In genomic region chr6:37473364-37474095, GRCh38 we compare ENCODE assay signal across 10 cellular contexts. TPM values are rescaled to one million over a fixed set of nuclear protein-coding genes. Genes with fewer than 3 reads are reported as not detected.
DNase-seq lines count a peak whose midpoint lies in the region; ATAC-seq, FAIRE-seq and TF ChIP-seq lines count a peak whose summit lies in the region.
"Had no signal": no experiment of that assay in that cellular context is flagged by ENCODE, and none has a peak within 500 bp of the region (broad histone marks: within the 10 kb centered on the region; RNA-seq: fewer than 3 reads in every experiment).

No MANE protein-coding gene starts in this region.

- CTCF ChIA-PET in CD4-positive, alpha-beta memory T cell (lab: Charles Lee; ENCODE audit: partially characterized antibody), result interaction anchor here (1.2 to 1.6 kb wide), 2 partner anchors 10 to 148 kb away, joined by 5 read pairs; no protein-coding TSS in a partner anchor

- TF ChIP-seq CTCF in chondrocyte (IDR thresholded peaks at IDR 0.05), result no peak
- TF ChIP-seq CTCF in keratinocyte (optimal IDR thresholded peaks at IDR 0.05 in 1 of 3, IDR thresholded peaks at IDR 0.05 in 1 of 3, conservative IDR thresholded peaks at IDR 0.05 in 1 of 3; ENCODE audit: extremely low read depth in 1 of 3, insufficient read depth in 2 of 3, low read length in 3 of 3), result no peak

- no peaks in the 10 kb centered on the region for H3K9me3 ChIP-seq in CD4-positive, alpha-beta memory T cell (ENCODE audit: control insufficient read depth in 1 of 2, low read length in 2 of 2)
- no peaks in the 10 kb centered on the region for H3K9me3 ChIP-seq in keratinocyte (ENCODE audit: control insufficient read depth, low read depth, low read length)

- no peak overlapping the region for H3K4me3 Mint-ChIP-seq in CD4-positive, alpha-beta memory T cell
- H3K4me3 Mint-ChIP-seq in chondrocyte (ENCODE audit: unreplicated experiment), result no peak overlapping the region

- no peaks in the 10 kb centered on the region for H3K9me3 Mint-ChIP-seq in CD4-positive, alpha-beta memory T cell
- H3K9me3 Mint-ChIP-seq in chondrocyte (ENCODE audit: low read depth), result no peaks in the 10 kb centered on the region

- H3K27me3 ChIP-seq in CD4-positive, alpha-beta memory T cell (ENCODE audit: insufficient read depth, low read length), result no peaks in the 10 kb centered on the region
- no peaks in the 10 kb centered on the region for H3K27me3 ChIP-seq in keratinocyte (ENCODE audit: control insufficient read depth, extremely low read depth, insufficient read depth, low read length)

- no peaks in the 10 kb centered on the region for H3K79me2 ChIP-seq in keratinocyte (ENCODE audit: control insufficient read depth, insufficient read depth, low read length)

- peaks cover 74% of the 10 kb centered on the region for H3K36me3 ChIP-seq in CD4-positive, alpha-beta memory T cell (ENCODE audit: insufficient read depth, low read length)
- H3K36me3 ChIP-seq in keratinocyte (ENCODE audit: control insufficient read depth in 2 of 2, extremely low read depth in 1 of 2, insufficient read depth in 2 of 2, low read length in 2 of 2), result peaks cover 34 to 38% of the 10 kb centered on the region in 2 experiments

- H3K27me3 Mint-ChIP-seq in CD4-positive, alpha-beta memory T cell, result no peaks in the 10 kb centered on the region
- no peaks in the 10 kb centered on the region for H3K27me3 Mint-ChIP-seq in chondrocyte (ENCODE audit: low read depth)

- intact Hi-C loops in CD4-positive, alpha-beta memory T cell (cut with micrococcal nuclease), result no loop called here

- peaks cover 0 to 3% (median 0%) of the 10 kb centered on the region in 4 donors for H3K4me1 Mint-ChIP-seq in CD4-positive, alpha-beta memory T cell
- peaks cover 15% of the 10 kb centered on the region for H3K4me1 Mint-ChIP-seq in chondrocyte (ENCODE audit: low read depth)

- no peak for DNase-seq in CD4-positive, alpha-beta memory T cell
- peak; percentile 92 for DNase-seq in NCI-H226
- DNase-seq in chondrocyte (ENCODE audit: low spot score), result no peak
- DNase-seq in keratinocyte (ENCODE audit: low read depth, low spot score), result peak; percentile 45
- no peak for DNase-seq in NCI-H2171 (lab: John Stamatoyannopoulos, UW)
- DNase-seq in RCC 7860 (ENCODE audit: low spot score), result no peak
- no peak for DNase-seq in activated naive CD4-positive, alpha-beta T cell (lab: John Stamatoyannopoulos, UW)
- DNase-seq: activated CD4-positive, alpha-beta T cell treated with anti-CD3 and anti-CD28 coated beads, Interleukin-2, amount 50 U/mL, for 1 hour had no signal

- no peak overlapping the region for H3K9ac ChIP-seq in keratinocyte (ENCODE audit: control insufficient read depth, extremely low read depth, insufficient read depth, low read length)

- H3K9me1 ChIP-seq in keratinocyte (ENCODE audit: control insufficient read depth, extremely low read depth, insufficient read depth, low read length), result no peaks in the 10 kb centered on the region

- no peaks in the 10 kb centered on the region for H3K4me1 ChIP-seq in CD4-positive, alpha-beta memory T cell (ENCODE audit: insufficient read depth, low read length)
- peaks cover 17% of the 10 kb centered on the region for H3K4me1 ChIP-seq in keratinocyte (ENCODE audit: control insufficient read depth, extremely low read depth, insufficient read depth, low read length)

- FAIRE-seq in keratinocyte (lab: Jason Lieb, UNC), result peak; percentile 98
- FAIRE-seq in RCC 7860 (lab: Jason Lieb, UNC), result no peak

- POLR2A ChIA-PET in CD4-positive, alpha-beta memory T cell (lab: Charles Lee; ENCODE audit: partially characterized antibody), result interaction anchor here (1.2 kb wide), 1 partner anchor 23 kb away, joined by 3 read pairs; no protein-coding TSS in a partner anchor

- no peak overlapping the region for H3K4me3 ChIP-seq in CD4-positive, alpha-beta memory T cell (ENCODE audit: low read length in 2 of 2)
- no peak overlapping the region for H3K4me3 ChIP-seq in keratinocyte (ENCODE audit: control insufficient read depth in 2 of 3, extremely low read depth in 1 of 3, insufficient read depth in 2 of 3, low read depth in 1 of 3, low read length in 3 of 3)

- H2AFZ ChIP-seq in keratinocyte (ENCODE audit: control insufficient read depth, low read length), result no peak overlapping the region

- dilution Hi-C loops in keratinocyte (cut with MboI; ENCODE audit: extremely low pct_ligation_motif_present, low sequenced_read_pairs), result no loop called here

- peak overlapping the region in 5 of 7 donors; percentile 9 to 81 (median 30) for H3K27ac Mint-ChIP-seq in CD4-positive, alpha-beta memory T cell
- H3K27ac Mint-ChIP-seq in chondrocyte (ENCODE audit: unreplicated experiment), result peak overlapping the region; percentile 23

- H3K36me3 Mint-ChIP-seq in CD4-positive, alpha-beta memory T cell, result peaks cover 58 to 85% of the 10 kb centered on the region in 2 donors
- peaks cover 36% of the 10 kb centered on the region for H3K36me3 Mint-ChIP-seq in chondrocyte (ENCODE audit: low read depth)

- ATAC-seq in GM19452 (IDR thresholded peaks at IDR 0.05; ENCODE audit: unreplicated experiment), result no peak
- ATAC-seq: Panc1 had no signal

- H4K20me1 ChIP-seq in keratinocyte (ENCODE audit: control insufficient read depth, extremely low read depth, insufficient read depth, low read length), result peaks cover 10% of the 10 kb centered on the region

- no peak overlapping the region for H3K27ac ChIP-seq in CD4-positive, alpha-beta memory T cell (ENCODE audit: low read depth, low read length)
- no peak overlapping the region for H3K27ac ChIP-seq in keratinocyte (ENCODE audit: control insufficient read depth, insufficient read depth, low read length)

- H3K4me2 ChIP-seq in keratinocyte (ENCODE audit: control insufficient read depth, extremely low read depth, insufficient read depth, low read depth, low read length), result peak overlapping the region; percentile 34

RNA-seq across cellular contexts. Expression of gene CCDC167, which starts 26.2 kb away (rescaled TPM):
- total RNA-seq in CD4-positive, alpha-beta memory T cell, result 10 to 100 TPM; 25.1 to 27.8 TPM
- 100 to 1,000 TPM; 151 to 226 TPM for polyA plus RNA-seq in CD4-positive, alpha-beta memory T cell
- total RNA-seq in chondrocyte, result 28.3 to 34.0 TPM (median 29.9 TPM) in 3 replicates
- polyA plus RNA-seq in keratinocyte, result 39.8 to 48.7 TPM (median 45.6 TPM) in 3 replicates
- 7.3 TPM for polyA plus RNA-seq in keratinocyte (2011; ENCODE audit: low read depth)
- polyA plus RNA-seq in keratinocyte (2011; cell fraction: cytosol; rRNA removed), result 60.0 and 65.8 TPM in 2 replicates
- polyA plus RNA-seq in keratinocyte (2011; cell fraction: nucleus; rRNA removed), result 20.6 TPM in 2 replicates
- polyA plus RNA-seq in keratinocyte (2012; ENCODE audit: low replicate concordance), result 32.4 and 39.4 TPM in 2 replicates
- 11.9 to 17.9 TPM (median 16.9 TPM) in 3 replicates for polyA minus RNA-seq in keratinocyte
- polyA minus RNA-seq in keratinocyte (2011; cell fraction: cytosol; rRNA and poly(A)+ RNA removed), result 13.4 TPM
- polyA minus RNA-seq in keratinocyte (2011; cell fraction: nucleus; rRNA and poly(A)+ RNA removed), result 3.3 and 4.0 TPM in 2 replicates

RNA-seq across cellular contexts. Expression of gene CMTR1, which starts 40.5 kb away (rescaled TPM):
- 10 to 100 TPM; 75.0 to 79.1 TPM for total RNA-seq in CD4-positive, alpha-beta memory T cell
- polyA plus RNA-seq in CD4-positive, alpha-beta memory T cell, result 10 to 100 TPM; 28.4 to 32.6 TPM
- total RNA-seq in chondrocyte, result 28.1 to 36.1 TPM (median 30.2 TPM) in 3 replicates
- 23.8 to 27.8 TPM (median 24.6 TPM) in 3 replicates for polyA plus RNA-seq in keratinocyte
- 10.2 TPM for polyA plus RNA-seq in keratinocyte (2011; ENCODE audit: low read depth)
- polyA plus RNA-seq in keratinocyte (2011; cell fraction: cytosol; rRNA removed), result 13.2 and 13.5 TPM in 2 replicates
- 65.7 and 66.0 TPM in 2 replicates for polyA plus RNA-seq in keratinocyte (2011; cell fraction: nucleus; rRNA removed)
- 12.7 and 27.8 TPM in 2 replicates for polyA plus RNA-seq in keratinocyte (2012; ENCODE audit: low replicate concordance)
- polyA minus RNA-seq in keratinocyte, result 25.1 to 29.4 TPM (median 25.7 TPM) in 3 replicates
- 12.5 TPM for polyA minus RNA-seq in keratinocyte (2011; cell fraction: cytosol; rRNA and poly(A)+ RNA removed)
- 28.8 and 46.5 TPM in 2 replicates for polyA minus RNA-seq in keratinocyte (2011; cell fraction: nucleus; rRNA and poly(A)+ RNA removed)

Comparison
In these comparisons a context has a peak if more than half of its experiments do, and no peak if none do; other contexts are left out.
1. DNase-seq: peak in NCI-H226 (single experiment) and keratinocyte (single experiment); none in CD4-positive, alpha-beta memory T cell (0 of 5), chondrocyte (single experiment), NCI-H2171 (single experiment), RCC 7860 (single experiment) and activated naive CD4-positive, alpha-beta T cell (0 of 4).